In the genomic region with DNA sequence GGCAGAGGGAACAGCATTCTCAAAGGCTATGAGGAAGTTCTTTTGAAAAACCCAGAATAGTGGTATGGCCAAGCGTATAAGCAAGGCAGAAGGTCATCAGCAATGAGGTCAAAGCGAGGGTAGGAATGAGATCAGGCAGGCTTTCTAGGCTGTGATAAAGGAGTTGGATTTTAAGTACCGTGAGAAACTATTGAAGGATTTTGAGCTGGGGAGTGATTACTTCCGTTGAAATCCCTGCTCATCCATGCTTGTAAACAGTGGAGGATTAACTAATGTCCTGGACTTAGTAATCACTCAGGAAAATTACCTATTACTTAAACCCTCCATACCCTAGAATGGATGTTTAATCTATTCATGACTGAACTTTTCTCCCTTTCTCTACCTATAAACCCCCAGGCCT, we compare ENCODE assay signal across 23 cellular contexts. TPM values are rescaled to one million over a fixed set of nuclear protein-coding genes. Genes with fewer than 3 reads are reported as not detected.
DNase-seq lines count a peak whose midpoint lies in the region; ATAC-seq, FAIRE-seq and TF ChIP-seq lines count a peak whose summit lies in the region.
"Had no signal": no experiment of that assay in that cellular context is flagged by ENCODE, and none has a peak within 500 bp of the region (broad histone marks: within the 10 kb centered on the region; RNA-seq: fewer than 3 reads in every experiment).

No MANE protein-coding gene starts in this region.

- H3K9me3 ChIP-seq in Caco-2: peaks cover 5% of the 10 kb centered on the region; the same call in 1 of the 2 replicates

- peak overlapping the region; percentile 19 for H3K27ac Mint-ChIP-seq in Caco-2 (ENCODE audit: unreplicated experiment)
- H3K27ac Mint-ChIP-seq: GM23338 had no signal

- H3K4me1 ChIP-seq in Caco-2: peaks cover 29% of the 10 kb centered on the region

- no TSS peak for BruUV-seq in Caco-2 (replicated peaks; lab: Mats Ljungman, UMichigan)

- no peaks in the 10 kb centered on the region for H3K27me3 Mint-ChIP-seq in Caco-2 (ENCODE audit: insufficient read depth, unreplicated experiment)

- H3K36me3 Mint-ChIP-seq in Caco-2 (ENCODE audit: insufficient read depth, unreplicated experiment): peaks cover 19% of the 10 kb centered on the region

- TF ChIP-seq CTCF in Caco-2 (IDR thresholded peaks at IDR 0.05; ENCODE audit: insufficient read depth in 1 of 2, low read depth in 1 of 2, low read length in 1 of 2, severe bottlenecking in 1 of 2, unreplicated experiment in 1 of 2): no peak
- no peak for TF ChIP-seq CTCF in D721Med (IDR thresholded peaks at IDR 0.05; ENCODE audit: insufficient read depth, missing control alignments)
- TF ChIP-seq CTCF in fibroblast of villous mesenchyme (IDR thresholded peaks at IDR 0.05; ENCODE audit: insufficient read depth, low read depth, low read length): no peak

- H3K36me3 ChIP-seq in Caco-2 (ENCODE audit: control insufficient read depth, insufficient read depth, low read length): no peaks in the 10 kb centered on the region

- POLR2A ChIA-PET in Caco-2 (lab: Charles Lee): no interaction called here

- H3K4me3 ChIP-seq in Caco-2 (ENCODE audit: low read depth, low read length) (no peak overlapping the region), fibroblast of villous mesenchyme (ENCODE audit: low read depth, low read length) (no peak overlapping the region)
- H3K4me3 ChIP-seq: GM23338 had no signal

- peaks cover 12% of the 10 kb centered on the region for H3K4me1 Mint-ChIP-seq in Caco-2 (ENCODE audit: low read depth, unreplicated experiment)

- CTCF ChIA-PET in Caco-2 (lab: Charles Lee): no interaction called here

- no peaks in the 10 kb centered on the region for H3K27me3 ChIP-seq in Caco-2 (replicated peaks; ENCODE audit: control insufficient read depth, insufficient read depth, low read length)

- peaks cover 9% of the 10 kb centered on the region for H3K9me3 Mint-ChIP-seq in Caco-2 (ENCODE audit: unreplicated experiment)
- H3K9me3 Mint-ChIP-seq: CD8-positive, alpha-beta memory T cell had no signal

- peak; percentile 100 for FAIRE-seq in D721Med (lab: Jason Lieb, UNC)

- ATAC-seq in GM19328 (IDR thresholded peaks at IDR 0.05; ENCODE audit: unreplicated experiment): no peak
- ATAC-seq: Panc1 had no signal

- no peak overlapping the region for H3K4me3 Mint-ChIP-seq in Caco-2 (ENCODE audit: unreplicated experiment)
- H3K4me3 Mint-ChIP-seq: CD8-positive, alpha-beta memory T cell; GM23338; H9 had no signal

- DNase-seq in Caco-2: no peak
- peak; percentile 66 for DNase-seq in D721Med (ENCODE audit: insufficient read length, low spot score)
- DNase-seq in fibroblast of villous mesenchyme (ENCODE audit: low read depth): peak; percentile 49
- DNase-seq in renal cortical epithelial cell (ENCODE audit: low read depth): peak; percentile 62
- no peak for DNase-seq in mesenteric fat pad (ENCODE audit: low spot score)
- no peak for DNase-seq in NOMO-1 treated with dmso at 0.1 percent for 144 hours (lab: John Stamatoyannopoulos, UW; ENCODE audit: unreplicated experiment)
- DNase-seq: C1 segment of cervical spinal cord; CD8-positive, alpha-beta memory T cell; DMS53; KBM-7; NCI-H1105 treated with DMSO at 0.1 percent for 48 hours; NCI-H146; NCI-H1930; NCI-H2107; NCI-H446; NCI-H524 treated with DMSO at 0.1 percent for 48 hours; NCI-H774; SHP77 had no signal

- intact Hi-C loops in Caco-2 (cut with micrococcal nuclease; ENCODE audit: unreplicated experiment): no loop called here

RNA-seq across cellular contexts. Expression of a gene that starts 50.2 kb away (rescaled TPM):
- total RNA-seq in Caco-2 (2022): 41.6 and 53.4 TPM in 2 replicates
- 16.4 and 24.8 TPM in 2 replicates for total RNA-seq in fibroblast of villous mesenchyme
- total RNA-seq in renal cortical epithelial cell: 4.0 and 10.9 TPM in 2 replicates
- 37.2 TPM for total RNA-seq in mesenteric fat pad
- total RNA-seq: MCF 10A had no signal

Comparison
In these comparisons a context has a peak if more than half of its experiments do, and no peak if none do; other contexts are left out.
1. DNase-seq: peak in D721Med (single experiment), fibroblast of villous mesenchyme (single experiment) and renal cortical epithelial cell (single experiment); none in Caco-2 (0 of 2), mesenteric fat pad (single experiment) and NOMO-1 treated with dmso at 0.1 percent for 144 hours (single experiment).